Comparison of ENCODE assay signal across 1 cellular context in genomic region chr22:38272373-38273134, GRCh38.
TF ChIP-seq lines count a peak whose summit lies in the region.

Gene TMEM184B, minus strand, starts transcription at chr22:38273010. Its CDS starts 25,049 bp downstream, at chr22:38247961.

TF ChIP-seq in HepG2, 621 proteins besides CTCF, POLR2A, EP300 and RAD21 (continued from another document and continues in another):
- TF ChIP-seq POGK (CRISPR knock-in tag; conservative IDR thresholded peaks at IDR 0.05) (no peak), ZNF160 (CRISPR knock-in tag; IDR thresholded peaks at IDR 0.05) (0 out of 2 replicates have a peak, but pooled peaks have one; percentile 45), ZSCAN20 (CRISPR knock-in tag; IDR thresholded peaks at IDR 0.05; ENCODE audit: borderline replicate concordance) (no peak), ZNF18 (CRISPR knock-in tag; IDR thresholded peaks at IDR 0.05; ENCODE audit: insufficient replicate concordance) (no peak), ZNF556 (CRISPR knock-in tag; IDR thresholded peaks at IDR 0.05; ENCODE audit: borderline replicate concordance) (no peak), DZIP1 (CRISPR knock-in tag; IDR thresholded peaks at IDR 0.05) (no peak), ZNF232 (CRISPR knock-in tag; IDR thresholded peaks at IDR 0.05; ENCODE audit: borderline replicate concordance) (no peak), RBAK (CRISPR knock-in tag; IDR thresholded peaks at IDR 0.05) (no peak), MZF1 (CRISPR knock-in tag; IDR thresholded peaks at IDR 0.05; ENCODE audit: borderline replicate concordance) (no peak), TAF15 (IDR thresholded peaks at IDR 0.05; ENCODE audit: low read depth, low read length, poor library complexity, severe bottlenecking) (no peak), ZNF335 (CRISPR knock-in tag; IDR thresholded peaks at IDR 0.05) (no peak), NR3C1 (CRISPR knock-in tag; IDR thresholded peaks at IDR 0.05) (no peak), FOXP1 (IDR thresholded peaks at IDR 0.05) (no peak), FOXP1 (CRISPR knock-in tag; IDR thresholded peaks at IDR 0.05) (no peak), ZNF432 (CRISPR knock-in tag; IDR thresholded peaks at IDR 0.05; ENCODE audit: borderline replicate concordance) (no peak), RFX5 (IDR thresholded peaks at IDR 0.05; ENCODE audit: low read depth, low read length) (no peak), BCL6 (CRISPR knock-in tag; IDR thresholded peaks at IDR 0.05) (no peak), HNF1B (CRISPR knock-in tag; IDR thresholded peaks at IDR 0.05) (no peak; the same call in 1 of the 2 replicates), MLXIP (CRISPR knock-in tag; IDR thresholded peaks at IDR 0.05; ENCODE audit: borderline replicate concordance) (no peak), HINFP (CRISPR knock-in tag; IDR thresholded peaks at IDR 0.05; ENCODE audit: low read depth) (peak; percentile 97), KAT7 (CRISPR knock-in tag; IDR thresholded peaks at IDR 0.05; ENCODE audit: borderline replicate concordance) (no peak), ZSCAN5A (CRISPR knock-in tag; IDR thresholded peaks at IDR 0.05; ENCODE audit: borderline replicate concordance) (no peak), ZNF749 (CRISPR knock-in tag; IDR thresholded peaks at IDR 0.05; ENCODE audit: borderline replicate concordance) (no peak), ELF1 (CRISPR knock-in tag; IDR thresholded peaks at IDR 0.05) (no peak), GATA4 (IDR thresholded peaks at IDR 0.05; ENCODE audit: borderline replicate concordance, low read depth) (no peak), MIER3 (CRISPR knock-in tag; IDR thresholded peaks at IDR 0.05; ENCODE audit: borderline replicate concordance) (no peak), PITX1 (CRISPR knock-in tag; IDR thresholded peaks at IDR 0.05) (no peak), NFIB (CRISPR knock-in tag; IDR thresholded peaks at IDR 0.05; ENCODE audit: borderline replicate concordance) (no peak), ZEB1 (IDR thresholded peaks at IDR 0.05; ENCODE audit: insufficient replicate concordance, low read depth) (no peak), ZBED4 (CRISPR knock-in tag; IDR thresholded peaks at IDR 0.05; ENCODE audit: borderline replicate concordance) (no peak), FOXJ3 (CRISPR knock-in tag; IDR thresholded peaks at IDR 0.05; ENCODE audit: borderline replicate concordance) (no peak), SKI (IDR thresholded peaks at IDR 0.05; ENCODE audit: partially characterized antibody) (peak; percentile 43), THAP11 (CRISPR knock-in tag; IDR thresholded peaks at IDR 0.05) (no peak), IRF2 (CRISPR knock-in tag; IDR thresholded peaks at IDR 0.05) (no peak), SMAD9 (CRISPR knock-in tag; IDR thresholded peaks at IDR 0.05) (no peak), ZFY (CRISPR knock-in tag; IDR thresholded peaks at IDR 0.05) (peak; percentile 79), THAP8 (CRISPR knock-in tag; IDR thresholded peaks at IDR 0.05; ENCODE audit: borderline replicate concordance) (no peak), PHF8 (CRISPR knock-in tag; IDR thresholded peaks at IDR 0.05) (peak; percentile 45), HMG20A (CRISPR knock-in tag; IDR thresholded peaks at IDR 0.05; ENCODE audit: borderline replicate concordance) (no peak), ZFP41 (CRISPR knock-in tag; IDR thresholded peaks at IDR 0.05; ENCODE audit: borderline replicate concordance) (no peak), ZNF33A (CRISPR knock-in tag; IDR thresholded peaks at IDR 0.05; ENCODE audit: borderline replicate concordance) (no peak), ZNF441 (CRISPR knock-in tag; IDR thresholded peaks at IDR 0.05; ENCODE audit: borderline replicate concordance) (0 out of 2 replicates have a peak, but pooled peaks have one; percentile 37), NFE2 (CRISPR knock-in tag; IDR thresholded peaks at IDR 0.05) (no peak), RBM39 (IDR thresholded peaks at IDR 0.05; ENCODE audit: low read depth, low read length, poor library complexity, severe bottlenecking) (no peak), ZMYM2 (CRISPR knock-in tag; IDR thresholded peaks at IDR 0.05) (no peak), TEF (CRISPR knock-in tag; IDR thresholded peaks at IDR 0.05) (no peak), ZNF782 (CRISPR knock-in tag; IDR thresholded peaks at IDR 0.05; ENCODE audit: borderline replicate concordance) (no peak), RNF2 (conservative IDR thresholded peaks at IDR 0.05; ENCODE audit: low read depth) (no peak), ZNF816 (CRISPR knock-in tag; IDR thresholded peaks at IDR 0.05; ENCODE audit: borderline replicate concordance) (no peak)
